ENCODE assay signal across 9 cellular contexts in the genomic region with DNA sequence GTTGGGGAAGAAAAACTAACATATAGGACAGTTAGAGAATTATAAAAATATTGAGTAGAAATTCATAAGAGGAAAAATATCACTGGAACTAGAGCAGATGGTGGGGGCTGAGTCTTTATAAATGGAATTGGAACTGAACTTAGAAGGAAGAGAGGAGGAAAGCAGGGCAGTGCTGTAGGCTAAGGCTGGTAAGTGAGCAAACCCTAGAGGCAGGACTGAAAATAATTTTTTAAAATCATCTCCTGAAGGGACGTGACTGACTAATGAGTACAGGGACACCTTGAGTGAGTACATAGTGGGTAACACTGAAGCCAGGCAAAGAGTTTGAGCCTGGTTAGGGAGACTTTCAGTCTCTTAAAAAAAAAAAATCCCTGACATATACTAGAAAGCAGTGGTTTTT.
DNase-seq lines count a peak whose midpoint lies in the region; ATAC-seq and TF ChIP-seq lines count a peak whose summit lies in the region.
"Had no signal": no experiment of that assay in that cellular context is flagged by ENCODE, and none has a peak within 500 bp of the region (broad histone marks: within the 10 kb centered on the region; RNA-seq: fewer than 3 reads in every experiment).

No MANE protein-coding gene starts in this region.

- POLR2A ChIA-PET in SK-N-SH (lab: Yijun Ruan, JAX): no interaction called here

- H3K27ac ChIP-seq in SK-N-SH (ENCODE audit: low read depth in 2 of 2, low read length in 1 of 2): no peak overlapping the region
- H3K27ac ChIP-seq: HL-60 had no signal

- no peaks in the 10 kb centered on the region for H4K20me1 ChIP-seq in SK-N-SH (ENCODE audit: insufficient read depth)

- peak; percentile 43 for TF ChIP-seq CTCF in SK-N-SH (IDR thresholded peaks at IDR 0.05)

- no peak overlapping the region for H2AFZ ChIP-seq in SK-N-SH (ENCODE audit: low read depth)

- H3F3A ChIP-seq in SK-N-SH (replicated peaks; ENCODE audit: insufficient read depth): no peaks in the 10 kb centered on the region

- peaks cover 0 to 10% of the 10 kb centered on the region in 2 experiments; a peak in 3 of 4 replicates for H3K4me1 ChIP-seq in SK-N-SH (ENCODE audit: control insufficient read depth in 1 of 2, insufficient read depth in 2 of 2, low read depth in 1 of 2, low read length in 1 of 2)

- no peaks in the 10 kb centered on the region for H3K27me3 ChIP-seq in SK-N-SH (ENCODE audit: insufficient read depth)

- no peak overlapping the region for H3K9ac ChIP-seq in SK-N-SH

- ATAC-seq in HG02610 (IDR thresholded peaks at IDR 0.05; ENCODE audit: unreplicated experiment): peak; percentile 75
- ATAC-seq in GM21723 (IDR thresholded peaks at IDR 0.05; ENCODE audit: unreplicated experiment): no peak

- CTCF ChIA-PET in SK-N-SH (lab: Yijun Ruan, JAX): interaction anchor here (3.2 kb wide), 1 partner anchor 25 kb away, joined by 10 read pairs; no protein-coding TSS in a partner anchor

- H3K4me3 ChIP-seq in SK-N-SH (ENCODE audit: low read depth in 2 of 2, low read length in 1 of 2): no peak overlapping the region

- DNase-seq in EL (peak; percentile 15), SK-N-SH (no peak), hepatic stellate cell (ENCODE audit: low spot score) (peak; percentile 29), NCI-H1048 (lab: John Stamatoyannopoulos, UW) (no peak), midbrain (lab: John Stamatoyannopoulos, UW) (no peak)
- DNase-seq in central memory CD4-positive, alpha-beta T cell: no peak

- H3K9me2 ChIP-seq in SK-N-SH: no peaks in the 10 kb centered on the region

- WGBS in SK-N-SH (ENCODE audit: low lambda C conversion rate): 90% methylated on average over 1 of the region's 1 CpG

- peaks cover 9% of the 10 kb centered on the region; the same call in 1 of the 2 replicates for H3K79me2 ChIP-seq in SK-N-SH (ENCODE audit: insufficient read depth)

- H3K4me2 ChIP-seq in SK-N-SH: no peak overlapping the region

- no peaks in the 10 kb centered on the region for H3K36me3 ChIP-seq in SK-N-SH (replicated peaks in 1 of 2; ENCODE audit: control insufficient read depth in 1 of 2, insufficient read depth in 2 of 2, low read length in 1 of 2)

- H3K9me3 ChIP-seq in SK-N-SH: no peaks in the 10 kb centered on the region

- TF ChIP-seq EP300 in SK-N-SH (IDR thresholded peaks at IDR 0.05; ENCODE audit: borderline replicate concordance in 1 of 2, low read depth in 1 of 2, low read length in 1 of 2): no peak

- peak; percentile 49 for TF ChIP-seq RAD21 in SK-N-SH (IDR thresholded peaks at IDR 0.05; ENCODE audit: low read length)

TF ChIP-seq in SK-N-SH, 30 proteins besides CTCF, POLR2A, EP300 and RAD21:
- TF ChIP-seq YY1 (IDR thresholded peaks at IDR 0.05; ENCODE audit: low read depth) (no peak), SMC3 (IDR thresholded peaks at IDR 0.05; ENCODE audit: low read depth, low read length) (peak; percentile 28; the same call in 1 of the 2 replicates)

Comparison
In these comparisons a context has a peak if more than half of its experiments do, and no peak if none do; other contexts are left out.
1. DNase-seq: peak in EL (single experiment) and hepatic stellate cell (single experiment); none in SK-N-SH (single experiment), NCI-H1048 (single experiment), central memory CD4-positive, alpha-beta T cell (single experiment) and midbrain (single experiment).